In genomic region chr5:5092149-5092548, GRCh38 we compare ENCODE assay signal across 36 cellular contexts. TPM values are rescaled to one million over a fixed set of nuclear protein-coding genes. Genes with fewer than 3 reads are reported as not detected.
"Had no signal": no experiment of that assay in that cellular context is flagged by ENCODE, and none has a peak within 500 bp of the region (broad histone marks: within the 10 kb centered on the region; RNA-seq: fewer than 3 reads in every experiment).

No MANE protein-coding gene starts in this region.

- H3K4me3 ChIP-seq: MG63 had no signal

- H3K9me3 ChIP-seq: MG63 had no signal

- H3K4me2 ChIP-seq: KMS-11 had no signal

- DNase-seq: Karpas-422, Kasumi-1, MG63, MM.1S, MV-4-11, NCI-H1048, NCI-H1092, NCI-H1092 treated with DMSO at 0.1 percent for 48 hours, NCI-H1105, NCI-H1105 treated with DMSO at 0.1 percent for 48 hours, NCI-H1417, NCI-H1417 treated with DMSO at 0.1 percent for 48 hours, NCI-H1436, NCI-H1436 treated with DMSO at 0.1 percent for 48 hours, NCI-H146, NCI-H1694, NCI-H1694 treated with DMSO at 0.1 percent for 48 hours, NCI-H187, NCI-H187 treated with DMSO at 0.1 percent for 48 hours, NCI-H1930, NCI-H2029, NCI-H2029 treated with DMSO at 0.1 percent for 48 hours, NCI-H2081, NCI-H2081 treated with DMSO at 0.1 percent for 48 hours, NCI-H2107, NCI-H2171, NCI-H2171 treated with DMSO at 0.1 percent for 48 hours, NCI-H2227 treated with DMSO at 0.1 percent for 48 hours, NCI-H226, NCI-H345, NCI-H446, NCI-H446 treated with DMSO at 0.1 percent for 48 hours, NCI-H510A had no signal

- H3K9ac ChIP-seq: KMS-11 had no signal

- H3K27ac ChIP-seq: KMS-11 had no signal

- H3K36me3 ChIP-seq: MG63 had no signal

RNA-seq across cellular contexts. Expression of gene ADAMTS16, which starts 48.0 kb away (rescaled TPM):
- total RNA-seq: MCF 10A, NCI-H460 had no signal
